In genomic region chr16:80350066-80350465, GRCh38 we compare ENCODE assay signal across 21 cellular contexts.
DNase-seq lines count a peak whose midpoint lies in the region; ATAC-seq and TF ChIP-seq lines count a peak whose summit lies in the region.
"Had no signal": no experiment of that assay in that cellular context is flagged by ENCODE, and none has a peak within 500 bp of the region (broad histone marks: within the 10 kb centered on the region; RNA-seq: fewer than 3 reads in every experiment).

No MANE protein-coding gene starts in this region.

- no peak for ATAC-seq in GM21576 (IDR thresholded peaks at IDR 0.05; ENCODE audit: unreplicated experiment)
- ATAC-seq: GM23338, HepG2 had no signal

- peaks cover 5% of the 10 kb centered on the region for H3K27me3 Mint-ChIP-seq in neural progenitor cell (ENCODE audit: insufficient read depth, low read depth)

- H3K36me3 ChIP-seq in neural progenitor cell = no peaks in the 10 kb centered on the region
- no peaks in the 10 kb centered on the region for H3K36me3 ChIP-seq in ascending aorta
- H3K36me3 ChIP-seq: BE2C had no signal

- H3K4me3 Mint-ChIP-seq in neural progenitor cell = no peak overlapping the region
- H3K4me3 Mint-ChIP-seq: CD4-positive, CD25-positive, alpha-beta regulatory T cell; CD8-positive, alpha-beta memory T cell; GM23338; HFFc6; IgD-negative memory B cell had no signal

- H3K9me3 Mint-ChIP-seq in neural progenitor cell = peaks cover 8% of the 10 kb centered on the region
- H3K9me3 Mint-ChIP-seq: GM23338, HFFc6 had no signal

- peak overlapping the region; percentile 42 for H3K27ac Mint-ChIP-seq in neural progenitor cell
- H3K27ac Mint-ChIP-seq: CD4-positive, CD25-positive, alpha-beta regulatory T cell; CD8-positive, alpha-beta memory T cell; GM23338; HFFc6; IgD-negative memory B cell had no signal

- H3K27me3 ChIP-seq in neural progenitor cell (no peaks in the 10 kb centered on the region), ascending aorta (no peaks in the 10 kb centered on the region)
- H3K27me3 ChIP-seq: BE2C had no signal

- no peak overlapping the region for H3K27ac ChIP-seq in neural progenitor cell
- H3K27ac ChIP-seq in ascending aorta = no peak overlapping the region

- no peaks in the 10 kb centered on the region for H4K20me1 ChIP-seq in neural progenitor cell (ENCODE audit: low read depth)

- H3K4me1 ChIP-seq in neural progenitor cell (peaks cover 19% of the 10 kb centered on the region), ascending aorta (peaks cover 0 to 3% of the 10 kb centered on the region in 2 donors)
- H3K4me1 ChIP-seq: BE2C had no signal

- H3K9ac ChIP-seq in neural progenitor cell = no peak overlapping the region

- H3K4me2 ChIP-seq in neural progenitor cell = no peak overlapping the region
- H3K4me2 ChIP-seq: GM23338 had no signal

- H3K4me3 ChIP-seq in neural progenitor cell (no peak overlapping the region), ascending aorta (no peak overlapping the region)
- H3K4me3 ChIP-seq: GM23338 had no signal

- in situ Hi-C loops in G401 (cut with HindIII; ENCODE audit: low sequenced_read_pairs) = no loop called here

- DNase-seq in DMS53 (lab: John Stamatoyannopoulos, UW) (peak; percentile 52), DMS79 (lab: John Stamatoyannopoulos, UW) (peak; percentile 52), NCI-H187 treated with DMSO at 0.1 percent for 48 hours (lab: John Stamatoyannopoulos, UW) (peak; percentile 52), neural progenitor cell (ENCODE audit: low spot score) (no peak), NCI-H1417 treated with DMSO at 0.1 percent for 48 hours (lab: John Stamatoyannopoulos, UW) (no peak), ascending aorta (ENCODE audit: low spot score in 2 of 2) (no peak), G401 (ENCODE audit: low spot score) (no peak)
- DNase-seq: ACHN; BE2C; C1 segment of cervical spinal cord; CD4-positive, CD25-positive, alpha-beta regulatory T cell; CD8-positive, alpha-beta memory T cell; COR-L47; GDM1; HCEC 1CT; HFFc6; KBM-7 had no signal

- H3K9me3 ChIP-seq in neural progenitor cell (ENCODE audit: low read depth) (no peaks in the 10 kb centered on the region), ascending aorta (no peaks in the 10 kb centered on the region)

- peaks cover 9% of the 10 kb centered on the region for H3F3A ChIP-seq in neural progenitor cell (ENCODE audit: low read depth)

- peak overlapping the region; percentile 7 for H2AFZ ChIP-seq in neural progenitor cell (replicated peaks)
- H2AFZ ChIP-seq: GM23338 had no signal

- TF ChIP-seq CTCF in neural progenitor cell (IDR thresholded peaks at IDR 0.05) (no peak), ascending aorta (IDR thresholded peaks at IDR 0.05) (no peak)

- no peaks in the 10 kb centered on the region for H3K36me3 Mint-ChIP-seq in neural progenitor cell
- H3K36me3 Mint-ChIP-seq: CD4-positive, CD25-positive, alpha-beta regulatory T cell; CD8-positive, alpha-beta memory T cell; IgD-negative memory B cell had no signal

- no peaks in the 10 kb centered on the region for H3K79me2 ChIP-seq in neural progenitor cell (ENCODE audit: low read depth)

- intact Hi-C loops in ascending aorta (cut with DNase I) = no loop called here

- peaks cover 34% of the 10 kb centered on the region for H3K4me1 Mint-ChIP-seq in neural progenitor cell
- H3K4me1 Mint-ChIP-seq: CD8-positive, alpha-beta memory T cell had no signal

Comparison
In these comparisons a context has a peak if more than half of its experiments do, and no peak if none do; other contexts are left out.
1. DNase-seq: peak in DMS53 (single experiment), DMS79 (single experiment) and NCI-H187 treated with DMSO at 0.1 percent for 48 hours (single experiment); none in neural progenitor cell (single experiment), NCI-H1417 treated with DMSO at 0.1 percent for 48 hours (single experiment), ascending aorta (0 of 2) and G401 (single experiment).